In genomic region chr11:130840683-130841082, GRCh38 we compare ENCODE assay signal across 17 cellular contexts.
"Had no signal": no experiment of that assay in that cellular context is flagged by ENCODE, and none has a peak within 500 bp of the region (broad histone marks: within the 10 kb centered on the region; RNA-seq: fewer than 3 reads in every experiment).

No MANE protein-coding gene starts in this region.

- H3K9me3 Mint-ChIP-seq: endodermal cell had no signal

- H3K4me3 ChIP-seq: heart right ventricle, testis had no signal

- H3K9me3 ChIP-seq: testis had no signal

- DNase-seq: activated CD4-positive, alpha-beta T cell treated with anti-CD3 and anti-CD28 coated beads, Interleukin-2, amount 50 U/mL, for 1 hour; activated T-cell treated with anti-CD3 and anti-CD28 coated beads, Interleukin-2, amount 50 U/mL, for 1 hour; amniotic stem cell; brain microvascular endothelial cell; cerebellar nuclear complex; endodermal cell; erythroblast; heart right ventricle; midbrain; naive thymus-derived CD4-positive, alpha-beta T cell; right cardiac atrium; stimulated activated CD4-positive, alpha-beta T cell treated with anti-CD3 and anti-CD28 coated beads, Interleukin-12 subunit alpha, Interleukin-12 subunit beta, amount 100 ng/mL, for 4 hours; stimulated activated CD4-positive, alpha-beta T cell treated with anti-CD3 and anti-CD28 coated beads, Interleukin-2, amount 100 ng/mL, for 48 hours; stimulated activated naive CD8-positive, alpha-beta T cell treated with anti-CD3 and anti-CD28 coated beads, Interleukin-15, Interleukin-2, amounts not matched to agents 100 U/mL and 50 U/mL, for 24 hours had no signal

- H3K27ac Mint-ChIP-seq: activated naive CD4-positive, alpha-beta T cell treated with anti-CD3 and anti-CD28 coated beads, Interleukin-2, amount 50 U/mL, for 24 hours; endodermal cell; naive thymus-derived CD4-positive, alpha-beta T cell; progenitor cell of endocrine pancreas had no signal

- H3K4me3 Mint-ChIP-seq: activated naive CD4-positive, alpha-beta T cell treated with anti-CD3 and anti-CD28 coated beads, Interleukin-2, amount 50 U/mL, for 24 hours; endodermal cell; naive thymus-derived CD4-positive, alpha-beta T cell had no signal

- H3K36me3 ChIP-seq: brain microvascular endothelial cell, heart right ventricle had no signal

- H3K27ac ChIP-seq: brain microvascular endothelial cell, testis had no signal

- H3K4me1 ChIP-seq: testis had no signal

- H3K4me1 Mint-ChIP-seq: activated naive CD4-positive, alpha-beta T cell treated with anti-CD3 and anti-CD28 coated beads, Interleukin-2, amount 50 U/mL, for 24 hours; naive thymus-derived CD4-positive, alpha-beta T cell had no signal

- H3K27me3 ChIP-seq: brain microvascular endothelial cell, heart right ventricle, testis had no signal
